9 cellular contexts compared by ENCODE assay signal in the genomic region with DNA sequence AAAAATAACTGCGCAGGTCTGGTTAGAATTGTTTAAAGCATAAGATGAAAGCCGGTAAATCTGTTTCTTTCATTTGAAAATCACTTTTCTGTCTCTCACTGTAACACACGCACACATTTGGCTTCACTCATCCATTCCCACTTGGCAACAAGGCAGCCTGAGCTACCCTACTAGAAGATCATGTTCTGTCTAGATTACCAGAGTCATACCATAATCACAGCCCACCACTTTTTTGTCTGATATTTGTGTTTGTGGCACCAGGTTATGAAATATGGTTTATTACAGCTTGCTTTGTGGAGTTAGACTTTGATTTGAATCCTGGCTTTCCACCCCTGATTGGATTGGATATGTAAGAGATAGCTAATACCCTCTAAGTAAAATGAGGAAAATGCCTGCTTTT. TPM values are rescaled to one million over a fixed set of nuclear protein-coding genes. Genes with fewer than 3 reads are reported as not detected.
A peak's percentile ranks its signal among the peaks of the same experiment; 100 is the strongest.
DNase-seq lines count a peak whose midpoint lies in the region; ATAC-seq, FAIRE-seq and TF ChIP-seq lines count a peak whose summit lies in the region.
"Had no signal": no experiment of that assay in that cellular context is flagged by ENCODE, and none has a peak within 500 bp of the region (broad histone marks: within the 10 kb centered on the region; RNA-seq: fewer than 3 reads in every experiment).

No MANE protein-coding gene starts in this region.

- ATAC-seq in HG02973 (IDR thresholded peaks at IDR 0.05; ENCODE audit: unreplicated experiment) (no peak), GM21576 (IDR thresholded peaks at IDR 0.05; ENCODE audit: unreplicated experiment) (no peak)

- DNase-seq in A673 (ENCODE audit: low spot score) (no peak), GM23248 (peak; percentile 47), astrocyte (ENCODE audit: low read depth) (no peak), mesendoderm (no peak), KBM-7 (no peak), uterus (no peak)
- DNase-seq: stimulated activated CD8-positive, alpha-beta memory T cell treated with anti-CD3 and anti-CD28 coated beads, Interleukin-4, amount 100 ng/mL, for 48 hours had no signal

- peaks cover 27% of the 10 kb centered on the region for H3K4me1 Mint-ChIP-seq in astrocyte (ENCODE audit: low read depth, unreplicated experiment)

- FAIRE-seq in astrocyte (lab: Jason Lieb, UNC), result no peak

- H3K79me1 ChIP-seq in mesendoderm (ENCODE audit: low read length), result peaks cover 3% of the 10 kb centered on the region

- BruUV-seq in A673 (replicated peaks; lab: Mats Ljungman, UMichigan), result no TSS peak

- no peak for TF ChIP-seq POLR2A in uterus (IDR thresholded peaks at IDR 0.05)

- no peaks in the 10 kb centered on the region for H3K9me3 Mint-ChIP-seq in astrocyte (ENCODE audit: unreplicated experiment)

- intact Hi-C loops in A673 (cut with micrococcal nuclease; ENCODE audit: unreplicated experiment) (no loop called here), uterus (cut with DNase I; ENCODE audit: low total_unique reads) (no loop called here)

- in situ Hi-C loops in GM23248 (cut with MboI) (no loop called here), KBM-7 (cut with MboI; ENCODE audit: low pct_unique_long_range_greater_than_20kb, low sequenced_read_pairs) (no loop called here)

- H3K27ac ChIP-seq in A673 (ENCODE audit: low read depth, low read length, poor library complexity, severe bottlenecking) (no peak overlapping the region), GM23248 (peak overlapping the region; percentile 13; the same call in 1 of the 2 replicates), astrocyte (ENCODE audit: low read depth, low read length) (no peak overlapping the region), mesendoderm (ENCODE audit: low read depth, low read length) (no peak overlapping the region), uterus (no peak overlapping the region)

- H3K27me3 ChIP-seq in A673 (replicated peaks; ENCODE audit: insufficient read depth, low read depth, low read length, poor library complexity) (no peaks in the 10 kb centered on the region), GM23248 (replicated peaks; ENCODE audit: insufficient read depth) (no peaks in the 10 kb centered on the region), astrocyte (ENCODE audit: insufficient read depth, low read length) (no peaks in the 10 kb centered on the region), mesendoderm (ENCODE audit: insufficient read depth, low read length, poor library complexity) (no peaks in the 10 kb centered on the region), uterus (no peaks in the 10 kb centered on the region)

- H3K27ac Mint-ChIP-seq in astrocyte (ENCODE audit: unreplicated experiment), result no peak overlapping the region

- H3K9ac ChIP-seq in GM23248 (peak overlapping the region; percentile 99), astrocyte (ENCODE audit: low read length) (peak overlapping the region; percentile 100), mesendoderm (ENCODE audit: low read length) (peak overlapping the region; percentile 52)

- H4K20me1 ChIP-seq in GM23248 (ENCODE audit: insufficient read depth) (no peaks in the 10 kb centered on the region), astrocyte (ENCODE audit: insufficient read depth, low read length) (peaks cover 46% of the 10 kb centered on the region)

- H3K18ac ChIP-seq in mesendoderm (ENCODE audit: low read length), result no peak overlapping the region

- no peak overlapping the region for H2AFZ ChIP-seq in GM23248
- no peak overlapping the region for H2AFZ ChIP-seq in astrocyte (ENCODE audit: low read depth, low read length)

- H3K36me3 ChIP-seq in A673 (ENCODE audit: insufficient read depth, low read length, poor library complexity, severe bottlenecking) (no peaks in the 10 kb centered on the region), GM23248 (ENCODE audit: low read depth) (no peaks in the 10 kb centered on the region), astrocyte (ENCODE audit: insufficient read depth, low read length) (peaks cover 2% of the 10 kb centered on the region), mesendoderm (ENCODE audit: control insufficient read depth, insufficient read depth, low read length) (no peaks in the 10 kb centered on the region), uterus (no peaks in the 10 kb centered on the region)

- H3K23ac ChIP-seq in mesendoderm (ENCODE audit: low read length), result no peak overlapping the region

- H3K4ac ChIP-seq in mesendoderm (ENCODE audit: low read depth, low read length), result no peak overlapping the region

- H3K36me3 Mint-ChIP-seq in astrocyte (ENCODE audit: low read depth, unreplicated experiment), result no peaks in the 10 kb centered on the region

- no peaks in the 10 kb centered on the region for H3K9me3 ChIP-seq in A673 (ENCODE audit: low read depth, low read length, poor library complexity, severe bottlenecking)
- no peaks in the 10 kb centered on the region for H3K9me3 ChIP-seq in GM23248 (ENCODE audit: low read depth)
- H3K9me3 ChIP-seq in astrocyte (ENCODE audit: insufficient read depth, low read depth, low read length), result no peaks in the 10 kb centered on the region
- no peaks in the 10 kb centered on the region for H3K9me3 ChIP-seq in uterus

- no peaks in the 10 kb centered on the region for H3K9me2 ChIP-seq in GM23248 (ENCODE audit: insufficient read depth)

- CTCF ChIA-PET in A673 (lab: Charles Lee), result no interaction called here

- H3K79me2 ChIP-seq in GM23248 (ENCODE audit: insufficient read depth), result peaks cover 84% of the 10 kb centered on the region
- peaks cover 91% of the 10 kb centered on the region for H3K79me2 ChIP-seq in astrocyte (ENCODE audit: insufficient read depth, low read length)
- H3K79me2 ChIP-seq in mesendoderm (ENCODE audit: control insufficient read depth, insufficient read depth, low read length), result peaks cover 41% of the 10 kb centered on the region

- no peak overlapping the region for H2BK15ac ChIP-seq in mesendoderm (replicated peaks; ENCODE audit: low read depth)

- H3K4me1 ChIP-seq in A673 (ENCODE audit: insufficient read depth, low read length, poor library complexity, severe bottlenecking) (no peaks in the 10 kb centered on the region), GM23248 (ENCODE audit: insufficient read depth) (peaks cover 43% of the 10 kb centered on the region), astrocyte (ENCODE audit: insufficient read depth, low read length) (peaks cover 25% of the 10 kb centered on the region), mesendoderm (ENCODE audit: control insufficient read depth, low read depth, low read length) (peaks cover 2% of the 10 kb centered on the region), uterus (peaks cover 0 to 6% of the 10 kb centered on the region in 2 donors)

- H2BK120ac ChIP-seq in mesendoderm (ENCODE audit: low read depth, low read length), result no peak overlapping the region

- peak overlapping the region; percentile 83 for H3K4me2 ChIP-seq in GM23248 (ENCODE audit: unreplicated experiment)
- peak overlapping the region; percentile 87 for H3K4me2 ChIP-seq in astrocyte (ENCODE audit: low read length)
- peak overlapping the region; percentile 3 for H3K4me2 ChIP-seq in mesendoderm (ENCODE audit: low read length)

- peaks cover 14% of the 10 kb centered on the region for H3F3A ChIP-seq in GM23248 (ENCODE audit: insufficient read depth)

- H3K4me3 ChIP-seq in A673 (ENCODE audit: low read depth, low read length, poor library complexity, severe bottlenecking) (peak overlapping the region; percentile 23), GM23248 (peak overlapping the region; percentile 87), astrocyte (ENCODE audit: insufficient read depth, low read depth, low read length) (peak overlapping the region; percentile 84), mesendoderm (ENCODE audit: low read length) (no peak overlapping the region), uterus (no peak overlapping the region)

- H3K56ac ChIP-seq in mesendoderm (ENCODE audit: low read length), result peak overlapping the region; percentile 77

- H4K5ac ChIP-seq in mesendoderm (ENCODE audit: low read length), result no peak overlapping the region

- H2BK5ac ChIP-seq in mesendoderm (ENCODE audit: low read length), result no peak overlapping the region

- H3K27me3 Mint-ChIP-seq in astrocyte (ENCODE audit: low read depth, unreplicated experiment), result no peaks in the 10 kb centered on the region

- TF ChIP-seq CTCF in A673 (conservative IDR thresholded peaks at IDR 0.05; ENCODE audit: low read depth, low read length) (no peak), astrocyte (IDR thresholded peaks at IDR 0.05; ENCODE audit: insufficient read depth, low read depth, low read length) (no peak), uterus (IDR thresholded peaks at IDR 0.05) (no peak)

- POLR2A ChIA-PET in A673 (lab: Charles Lee; ENCODE audit: low non-redundant PET), result no interaction called here

- no peak overlapping the region for H4K8ac ChIP-seq in mesendoderm (ENCODE audit: low read depth, low read length)

- WGBS in GM23248 (ENCODE audit: low coverage in 1 of 2, low lambda C conversion rate in 2 of 2, missing lambda C conversion rate in 2 of 2), 2 experiments, result 36 to 50% methylated on average over 3 of the region's 3 CpGs
- WGBS in mesendoderm (ENCODE audit: extremely low coverage, insufficient coverage, low lambda C conversion rate), result no CpG with 5 or more reads among the region's 3 CpGs

- H3K4me3 Mint-ChIP-seq in astrocyte (ENCODE audit: unreplicated experiment), result peak overlapping the region; percentile 98

- no peak overlapping the region for H2AK5ac ChIP-seq in mesendoderm (ENCODE audit: low read length)

RNA-seq across cellular contexts. Expression of gene USO1, which starts 2.2 kb away (rescaled TPM):
- total RNA-seq in A673 (2021), result 35.6 and 36.1 TPM in 2 replicates
- 117 and 208 TPM in 2 replicates for total RNA-seq in GM23248 (2014; rRNA removed; shearing (Covaris generic))
- polyA plus RNA-seq in GM23248 (2016; fragmentation: Nextera tagmentation; extraction: Ambion mirVana), result 72.0 and 74.2 TPM in 2 replicates
- 104 and 105 TPM in 2 replicates for total RNA-seq in astrocyte
- polyA plus RNA-seq in mesendoderm (2013, experiment 1 of 2), result 72.2 TPM
- 73.5 TPM for polyA plus RNA-seq in mesendoderm (2013, experiment 2 of 2)
- 100 to 1,000 TPM in 1 of 4 donors, 10 to 100 TPM in 3; 20.0 to 127 (median 59.4) TPM for total RNA-seq in uterus

RNA-seq across cellular contexts. Expression of gene G3BP2, which starts 53.4 kb away (rescaled TPM):
- total RNA-seq in A673 (2021) (104 and 124 TPM in 2 replicates), astrocyte (281 and 285 TPM in 2 replicates), uterus (100 to 1,000 TPM in 1 of 4 donors, 10 to 100 TPM in 3; 43.2 to 215 (median 74.1) TPM)
- 129 and 133 TPM in 2 replicates for total RNA-seq in GM23248 (2014; rRNA removed; shearing (Covaris generic))
- polyA plus RNA-seq in GM23248 (2016; fragmentation: Nextera tagmentation; extraction: Ambion mirVana), result 33.1 and 36.0 TPM in 2 replicates
- 150 TPM for polyA plus RNA-seq in mesendoderm (2013, experiment 1 of 2)
- 151 TPM for polyA plus RNA-seq in mesendoderm (2013, experiment 2 of 2)

Comparison
In these comparisons a context has a peak if more than half of its experiments do, and no peak if none do; other contexts are left out.
1. H3K4me3 ChIP-seq: peak in A673 (single experiment), GM23248 (single experiment) and astrocyte (single experiment); none in mesendoderm (single experiment) and uterus (0 of 2).
2. H3K4me2 ChIP-seq: peak in every context shown above with its lines; median percentile 87 in astrocyte; 83 in GM23248; 3 in mesendoderm.
3. Peak in every context shown above with its lines, with median percentiles within 50 percentile points of each other: H3K9ac ChIP-seq.